In the genomic region with DNA sequence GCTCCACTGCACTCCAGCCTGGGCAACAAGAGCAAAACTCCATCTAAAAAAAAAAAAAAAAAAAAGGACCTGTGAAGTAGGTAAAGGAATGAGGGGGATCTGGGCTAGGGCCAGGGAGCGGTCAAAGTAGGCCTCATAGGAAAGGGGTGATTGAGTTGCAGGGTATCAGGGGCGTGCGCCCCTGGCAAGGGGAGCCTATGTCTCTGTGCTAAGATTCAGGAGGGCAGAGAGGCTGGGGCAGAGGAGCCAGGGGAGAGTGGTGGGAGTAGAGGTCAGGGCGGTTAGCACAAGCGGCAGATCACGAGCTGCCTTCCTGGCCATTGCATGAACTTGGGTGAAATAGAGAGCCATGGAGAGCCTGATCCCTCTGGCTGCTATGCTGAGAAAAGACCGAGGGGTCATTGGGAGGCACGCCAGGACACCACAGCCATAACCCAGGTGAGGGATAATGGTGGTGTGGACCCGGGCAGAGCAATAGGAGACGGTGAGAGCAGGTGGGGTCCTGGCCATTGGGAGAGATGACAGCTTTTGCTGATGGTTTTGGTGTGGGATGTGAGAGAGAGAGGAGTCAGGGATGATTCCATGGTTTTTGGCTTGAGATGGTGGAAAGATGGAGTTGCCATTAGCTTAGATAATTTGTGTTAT, we compare ENCODE assay signal across 17 cellular contexts. TPM values are rescaled to one million over a fixed set of nuclear protein-coding genes. Genes with fewer than 3 reads are reported as not detected.
DNase-seq lines count a peak whose midpoint lies in the region; ATAC-seq, FAIRE-seq and TF ChIP-seq lines count a peak whose summit lies in the region.
"Had no signal": no experiment of that assay in that cellular context is flagged by ENCODE, and none has a peak within 500 bp of the region (broad histone marks: within the 10 kb centered on the region; RNA-seq: fewer than 3 reads in every experiment).

No MANE protein-coding gene starts in this region.

- BruUV-seq in OCI-LY7 (replicated peaks; lab: Mats Ljungman, UMichigan) = no TSS peak

- no peaks in the 10 kb centered on the region for H3K79me2 ChIP-seq in OCI-LY7 (ENCODE audit: insufficient read depth, low read depth, low read length)

- peak overlapping the region in 1 of 2 donors; percentile 33 for H3K27ac ChIP-seq in coronary artery
- H3K27ac ChIP-seq in neuronal stem cell (replicated peaks; ENCODE audit: low read length) = no peak overlapping the region
- peak overlapping the region; percentile 91 for H3K27ac ChIP-seq in substantia nigra (ENCODE audit: low read depth, low read length, poor library complexity, severe bottlenecking)
- H3K27ac ChIP-seq in pancreas = no peak overlapping the region
- no peak overlapping the region for H3K27ac ChIP-seq in OCI-LY7 (ENCODE audit: low read depth, low read length, poor library complexity, severe bottlenecking)
- H3K27ac ChIP-seq: BLaER1 treated with 17β-estradiol and CSF1 and Interleukin-3, amounts not matched to agents 10 nM and 100 nM had no signal

- peak overlapping the region; percentile 27 for H2AK5ac ChIP-seq in neuronal stem cell (ENCODE audit: low read depth, low read length)

- peaks cover 4% of the 10 kb centered on the region for H3K4me1 Mint-ChIP-seq in activated CD4-positive, alpha-beta T cell treated with anti-CD3 and anti-CD28 coated beads, Interleukin-2, amount 10 ng/mL, durations not matched to agents 7 days and 5 days

- no peak overlapping the region for H3K9ac ChIP-seq in neuronal stem cell (ENCODE audit: low read depth, low read length, poor library complexity)
- H3K9ac ChIP-seq: BLaER1 treated with 17β-estradiol and CSF1 and Interleukin-3, amounts not matched to agents 10 nM and 100 nM had no signal

- H3K36me3 ChIP-seq in neuronal stem cell (replicated peaks in 1 of 2; ENCODE audit: control insufficient read depth in 2 of 2, insufficient read depth in 2 of 2, low read length in 2 of 2) (no peaks in the 10 kb centered on the region), pancreas (no peaks in the 10 kb centered on the region), OCI-LY7 (ENCODE audit: insufficient read depth, low read length) (no peaks in the 10 kb centered on the region)
- H3K36me3 ChIP-seq: BLaER1 treated with 17β-estradiol and CSF1 and Interleukin-3, amounts not matched to agents 10 nM and 100 nM had no signal

- WGBS in neuronal stem cell (ENCODE audit: extremely low coverage in 2 of 2, insufficient read length in 2 of 2, insufficient replicate concordance in 1 of 2), 2 donors = no CpG with 5 or more reads among the region's 10 CpGs
- WGBS in pancreas, 2 donors = 89 to 96% methylated on average over 10 of the region's 10 CpGs

- no peak overlapping the region for H3K23ac ChIP-seq in neuronal stem cell (ENCODE audit: low read depth, low read length, poor library complexity)

- H4K8ac ChIP-seq in neuronal stem cell (ENCODE audit: low read depth, low read length) = peak overlapping the region; percentile 57

- peak; percentile 35 for DNase-seq in activated CD8-positive, alpha-beta memory T cell treated with anti-CD3 and anti-CD28 coated beads for 24 hours
- DNase-seq in activated CD8-positive, alpha-beta memory T cell treated with anti-CD3 and anti-CD28 coated beads, Interleukin-2, amount 50 U/mL, for 48 hours = no peak
- peak; percentile 53 for DNase-seq in coronary artery (ENCODE audit: low spot score)
- no peak for DNase-seq in neuronal stem cell (ENCODE audit: low spot score)
- DNase-seq in substantia nigra (lab: John Stamatoyannopoulos, UW) = no peak
- no peak for DNase-seq in pancreas
- DNase-seq in activated CD4-positive, alpha-beta T cell treated with anti-CD3 and anti-CD28 coated beads, Interleukin-2, amount 10 ng/mL, durations not matched to agents 7 days and 5 days = no peak
- DNase-seq in OCI-LY7 (ENCODE audit: low spot score) = no peak
- DNase-seq: DMS 273 treated with DMSO at 0.1 percent for 48 hours, GOT3, MM.1S, NCI-H1105, NCI-H187, NCI-H2171, NCI-H446 treated with DMSO at 0.1 percent for 48 hours, NCI-H748 treated with DMSO at 0.1 percent for 48 hours had no signal

- H2BK5ac ChIP-seq in neuronal stem cell (ENCODE audit: low read length) = no peak overlapping the region

- H4K91ac ChIP-seq in neuronal stem cell (ENCODE audit: low read depth, low read length, poor library complexity) = no peak overlapping the region

- TF ChIP-seq CTCF in coronary artery (IDR thresholded peaks at IDR 0.05) (no peak), pancreas (IDR thresholded peaks at IDR 0.05) (no peak), OCI-LY7 (conservative IDR thresholded peaks at IDR 0.05; ENCODE audit: low read length) (no peak)

- no peak overlapping the region for H2BK120ac ChIP-seq in neuronal stem cell (ENCODE audit: low read depth, low read length)

- H2BK15ac ChIP-seq in neuronal stem cell (ENCODE audit: low read length) = peak overlapping the region; percentile 59

- no peak overlapping the region for H3K14ac ChIP-seq in neuronal stem cell (ENCODE audit: low read length)

- no peaks in the 10 kb centered on the region for H4K20me1 ChIP-seq in OCI-LY7 (ENCODE audit: insufficient read depth, low read length)
- H4K20me1 ChIP-seq: BLaER1 treated with 17β-estradiol and CSF1 and Interleukin-3, amounts not matched to agents 10 nM and 100 nM had no signal

- H3K4me3 Mint-ChIP-seq in activated CD4-positive, alpha-beta T cell treated with anti-CD3 and anti-CD28 coated beads, Interleukin-2, amount 10 ng/mL, durations not matched to agents 7 days and 5 days = no peak overlapping the region

- H3K9me2 ChIP-seq in OCI-LY7 (ENCODE audit: insufficient read depth, low read length) = no peaks in the 10 kb centered on the region

- intact Hi-C loops in pancreas (cut with DNase I) (no loop called here), OCI-LY7 (cut with micrococcal nuclease; ENCODE audit: unreplicated experiment) (no loop called here)

- peak overlapping the region; percentile 34 for H3K18ac ChIP-seq in neuronal stem cell (ENCODE audit: low read length)

- peaks cover 25 to 45% of the 10 kb centered on the region in 2 donors for H3K4me1 ChIP-seq in neuronal stem cell (ENCODE audit: control insufficient read depth in 2 of 2, insufficient read depth in 1 of 2, low read depth in 1 of 2, low read length in 2 of 2)
- H3K4me1 ChIP-seq in pancreas = no peaks in the 10 kb centered on the region
- H3K4me1 ChIP-seq in OCI-LY7 (ENCODE audit: insufficient read depth, low read length, poor library complexity, severe bottlenecking) = no peaks in the 10 kb centered on the region

- H3K4me3 ChIP-seq in coronary artery (no peak overlapping the region), neuronal stem cell (ENCODE audit: low read length in 2 of 2) (no peak overlapping the region), pancreas (no peak overlapping the region), OCI-LY7 (ENCODE audit: low read depth, low read length, poor library complexity, severe bottlenecking) (no peak overlapping the region)
- H3K4me3 ChIP-seq: BLaER1 treated with 17β-estradiol and CSF1 and Interleukin-3, amounts not matched to agents 10 nM and 100 nM had no signal

- H3K9me3 ChIP-seq in neuronal stem cell (replicated peaks in 1 of 2; ENCODE audit: control insufficient read depth in 2 of 2, insufficient read depth in 1 of 2, low read depth in 1 of 2, low read length in 2 of 2) = no peaks in the 10 kb centered on the region
- H3K9me3 ChIP-seq in pancreas = no peaks in the 10 kb centered on the region
- no peaks in the 10 kb centered on the region for H3K9me3 ChIP-seq in OCI-LY7 (ENCODE audit: low read length)
- H3K9me3 ChIP-seq: BLaER1 treated with 17β-estradiol and CSF1 and Interleukin-3, amounts not matched to agents 10 nM and 100 nM had no signal

- H2BK12ac ChIP-seq in neuronal stem cell (ENCODE audit: low read length) = no peak overlapping the region

- H3K36me3 Mint-ChIP-seq in activated CD4-positive, alpha-beta T cell treated with anti-CD3 and anti-CD28 coated beads, Interleukin-2, amount 10 ng/mL, durations not matched to agents 7 days and 5 days (ENCODE audit: low read depth) = no peaks in the 10 kb centered on the region

- CTCF ChIA-PET in activated CD4-positive, alpha-beta T cell treated with anti-CD3 and anti-CD28 coated beads, Interleukin-2, amount 10 ng/mL, durations not matched to agents 7 days and 5 days (lab: Charles Lee) = interaction anchor here (0.7 to 4.0 kb wide), 7 partner anchors 10 to 89 kb away, joined by 3 to 13 read pairs (median 6); no protein-coding TSS in a partner anchor
- CTCF ChIA-PET in OCI-LY7 (lab: Charles Lee; ENCODE audit: unreplicated experiment) = no interaction called here

- ATAC-seq in pancreas = no peak

- H3K9me3 Mint-ChIP-seq in activated CD4-positive, alpha-beta T cell treated with anti-CD3 and anti-CD28 coated beads, Interleukin-2, amount 10 ng/mL, durations not matched to agents 7 days and 5 days = no peaks in the 10 kb centered on the region

- no peak overlapping the region for H2AFZ ChIP-seq in neuronal stem cell (ENCODE audit: low read length)
- H2AFZ ChIP-seq in OCI-LY7 (ENCODE audit: low read length) = no peak overlapping the region

- POLR2A ChIA-PET in activated CD4-positive, alpha-beta T cell treated with anti-CD3 and anti-CD28 coated beads, Interleukin-2, amount 10 ng/mL, durations not matched to agents 7 days and 5 days (lab: Charles Lee) = no interaction called here
- POLR2A ChIA-PET in OCI-LY7 (lab: Charles Lee) = interaction anchor here (0.6 kb wide), 1 partner anchor 28 kb away, joined by 3 read pairs; no protein-coding TSS in a partner anchor

- H3K4ac ChIP-seq in neuronal stem cell (ENCODE audit: low read length) = no peak overlapping the region

- H3K79me1 ChIP-seq in neuronal stem cell (ENCODE audit: low read depth, low read length) = no peaks in the 10 kb centered on the region

- no peak overlapping the region for H3K27ac Mint-ChIP-seq in activated CD4-positive, alpha-beta T cell treated with anti-CD3 and anti-CD28 coated beads, Interleukin-2, amount 10 ng/mL, durations not matched to agents 7 days and 5 days

- no peak for FAIRE-seq in pancreas (lab: Jason Lieb, UNC)

- H3K27me3 ChIP-seq in neuronal stem cell (ENCODE audit: control insufficient read depth in 3 of 3, insufficient read depth in 3 of 3, low read depth in 1 of 3, low read length in 3 of 3) (peaks cover 0 to 4% (median 0%) of the 10 kb centered on the region in 3 experiments), pancreas (no peaks in the 10 kb centered on the region)
- H3K27me3 ChIP-seq: BLaER1 treated with 17β-estradiol and CSF1 and Interleukin-3, amounts not matched to agents 10 nM and 100 nM had no signal

- H3K4me2 ChIP-seq in neuronal stem cell (ENCODE audit: insufficient read depth, low read length, poor library complexity, severe bottlenecking) (no peak overlapping the region), OCI-LY7 (ENCODE audit: low read length) (no peak overlapping the region)
- H3K4me2 ChIP-seq: BLaER1 treated with 17β-estradiol and CSF1 and Interleukin-3, amounts not matched to agents 10 nM and 100 nM had no signal

- peaks cover 5% of the 10 kb centered on the region for H3K27me3 Mint-ChIP-seq in activated CD4-positive, alpha-beta T cell treated with anti-CD3 and anti-CD28 coated beads, Interleukin-2, amount 10 ng/mL, durations not matched to agents 7 days and 5 days

RNA-seq across cellular contexts. Expression of a gene that starts 30.6 kb away (rescaled TPM):
- polyA plus RNA-seq in neuronal stem cell (2013, experiment 1 of 2) = 4.5 TPM
- polyA plus RNA-seq in neuronal stem cell (2013, experiment 2 of 2) = 4.4 TPM
- total RNA-seq in pancreas (10 to 100 TPM in 4 of 6 donors, 1 to 10 TPM in 2; 6.7 to 38.3 (median 13.4) TPM), OCI-LY7 (2022) (not detected in 2 replicates)
- 10 to 100 TPM; 15.5 to 16.5 TPM for polyA plus RNA-seq in pancreas
- 10 to 100 TPM; 39.5 to 42.4 TPM for total RNA-seq in activated CD4-positive, alpha-beta T cell treated with anti-CD3 and anti-CD28 coated beads, Interleukin-2, amount 10 ng/mL, durations not matched to agents 7 days and 5 days
- total RNA-seq in OCI-LY7 (2014; rRNA removed; shearing (Covaris generic)) = not detected in 2 replicates

Comparison
In these comparisons a context has a peak if more than half of its experiments do, and no peak if none do; other contexts are left out.
1. DNase-seq: peak in activated CD8-positive, alpha-beta memory T cell treated with anti-CD3 and anti-CD28 coated beads for 24 hours (single experiment) and coronary artery (single experiment); none in activated CD8-positive, alpha-beta memory T cell treated with anti-CD3 and anti-CD28 coated beads, Interleukin-2, amount 50 U/mL, for 48 hours (single experiment), neuronal stem cell (single experiment), substantia nigra (0 of 49), pancreas (0 of 6), activated CD4-positive, alpha-beta T cell treated with anti-CD3 and anti-CD28 coated beads, Interleukin-2, amount 10 ng/mL, durations not matched to agents 7 days and 5 days (single experiment) and OCI-LY7 (single experiment).
2. RNA of a gene that starts 30.6 kb away (total RNA-seq): 39.5 to 42.4 TPM in activated CD4-positive, alpha-beta T cell treated with anti-CD3 and anti-CD28 coated beads, Interleukin-2, amount 10 ng/mL, durations not matched to agents 7 days and 5 days and 6.7 to 38.3 TPM in pancreas; not detected in OCI-LY7; every median in the first group is over 4 times any median in the second.